In genomic region chr5:118987988-118988945, GRCh38 we compare ENCODE assay signal across 8 cellular contexts. TPM values are rescaled to one million over a fixed set of nuclear protein-coding genes. Genes with fewer than 3 reads are reported as not detected.
DNase-seq lines count a peak whose midpoint lies in the region; TF ChIP-seq lines count a peak whose summit lies in the region.

Gene DTWD2 (minus strand): TSS chr5:118988547. CDS start chr5:118988511, 36 bp downstream.

- no peaks in the 10 kb centered on the region for H3K9me3 ChIP-seq in SJSA1 (replicated peaks)
- no peaks in the 10 kb centered on the region for H3K9me3 ChIP-seq in suprapubic skin

- POLR2A ChIA-PET in GM10248 (lab: Yijun Ruan, JAX): no interaction called here

- H3K4me3 ChIP-seq in SJSA1 (peak within 1 kb of the TSS; percentile 77), suprapubic skin (peak within 1 kb of the TSS; percentile 94)

- TF ChIP-seq EP300 in suprapubic skin (IDR thresholded peaks at IDR 0.05): no peak

- DNase-seq in GM10248 (ENCODE audit: extremely low spot score): peak; percentile 93
- peak; percentile 82 for DNase-seq in HFFc6
- DNase-seq in MV-4-11 (lab: John Stamatoyannopoulos, UW): peak; percentile 86
- DNase-seq in SJSA1 (ENCODE audit: low read depth in 1 of 2, low spot score in 2 of 2): peak; percentile 94 to 99
- peak; percentile 93 for DNase-seq in activated naive CD4-positive, alpha-beta T cell treated with anti-CD3 and anti-CD28 coated beads, Interleukin-2, amount 10 ng/mL, durations not matched to agents 7 days and 5 days
- DNase-seq in germinal center (ENCODE audit: low spot score): peak; percentile 89
- peak; percentile 64 to 99 (median 94) for DNase-seq in nucleus accumbens (lab: John Stamatoyannopoulos, UW)
- peak; percentile 93 to 94 for DNase-seq in suprapubic skin (ENCODE audit: low spot score in 2 of 2)

- H3K36me3 Mint-ChIP-seq in HFFc6 (ENCODE audit: low read depth): no peaks in the 10 kb centered on the region
- peaks cover 2% of the 10 kb centered on the region for H3K36me3 Mint-ChIP-seq in activated naive CD4-positive, alpha-beta T cell treated with anti-CD3 and anti-CD28 coated beads, Interleukin-2, amount 10 ng/mL, durations not matched to agents 7 days and 5 days

- H3K27me3 ChIP-seq in SJSA1 (replicated peaks): no peaks in the 10 kb centered on the region
- no peaks in the 10 kb centered on the region for H3K27me3 ChIP-seq in suprapubic skin

- TF ChIP-seq POLR2A in suprapubic skin (IDR thresholded peaks at IDR 0.05): no peak

- H3K4me3 Mint-ChIP-seq in HFFc6: peak within 1 kb of the TSS; percentile 89
- peak within 1 kb of the TSS; percentile 70 for H3K4me3 Mint-ChIP-seq in activated naive CD4-positive, alpha-beta T cell treated with anti-CD3 and anti-CD28 coated beads, Interleukin-2, amount 10 ng/mL, durations not matched to agents 7 days and 5 days

- H3K27me3 Mint-ChIP-seq in HFFc6 (ENCODE audit: insufficient read depth): no peaks in the 10 kb centered on the region
- no peaks in the 10 kb centered on the region for H3K27me3 Mint-ChIP-seq in activated naive CD4-positive, alpha-beta T cell treated with anti-CD3 and anti-CD28 coated beads, Interleukin-2, amount 10 ng/mL, durations not matched to agents 7 days and 5 days

- H3K4me1 ChIP-seq in SJSA1 (replicated peaks) (peaks cover 20% of the 10 kb centered on the region), suprapubic skin (peaks cover 15% of the 10 kb centered on the region)

- peak within 1 kb of the TSS; percentile 62 for H3K27ac Mint-ChIP-seq in HFFc6
- H3K27ac Mint-ChIP-seq in activated naive CD4-positive, alpha-beta T cell treated with anti-CD3 and anti-CD28 coated beads, Interleukin-2, amount 10 ng/mL, durations not matched to agents 7 days and 5 days: peak within 1 kb of the TSS; percentile 76

- TF ChIP-seq CTCF in GM10248 (IDR thresholded peaks at IDR 0.05; ENCODE audit: control extremely low read depth, extremely low read depth, low read depth, missing control alignments): peak; percentile 98
- TF ChIP-seq CTCF in HFFc6 (IDR thresholded peaks at IDR 0.05): peak; percentile 97
- TF ChIP-seq CTCF in suprapubic skin (IDR thresholded peaks at IDR 0.05): peak; percentile 40 to 93

- no peaks in the 10 kb centered on the region for H3K36me3 ChIP-seq in SJSA1
- no peaks in the 10 kb centered on the region for H3K36me3 ChIP-seq in suprapubic skin

- CTCF ChIA-PET in GM10248 (lab: Yijun Ruan, JAX): interaction anchor here (0.6 to 9.4 kb wide), 106 partner anchors 8 to 1471 kb away, joined by 3 to 171 read pairs (median 4); partner anchors contain the start of genes DMXL1 and TNFAIP8
- CTCF ChIA-PET in activated naive CD4-positive, alpha-beta T cell treated with anti-CD3 and anti-CD28 coated beads, Interleukin-2, amount 10 ng/mL, durations not matched to agents 7 days and 5 days (lab: Charles Lee): interaction anchor here (0.7 to 3.7 kb wide), 38 partner anchors 8 to 578 kb away, joined by 3 to 83 read pairs (median 4); partner anchors contain the start of gene HSD17B4

- peaks cover 41% of the 10 kb centered on the region for H3K4me1 Mint-ChIP-seq in HFFc6 (ENCODE audit: low read depth)
- peaks cover 16% of the 10 kb centered on the region for H3K4me1 Mint-ChIP-seq in activated naive CD4-positive, alpha-beta T cell treated with anti-CD3 and anti-CD28 coated beads, Interleukin-2, amount 10 ng/mL, durations not matched to agents 7 days and 5 days

- no peak within 1 kb of the TSS for H3K27ac ChIP-seq in SJSA1
- H3K27ac ChIP-seq in suprapubic skin: peak within 1 kb of the TSS; percentile 97

- H3K9me3 Mint-ChIP-seq in HFFc6: peaks cover 6% of the 10 kb centered on the region; the same call in 1 of the 2 replicates
- peaks cover 7% of the 10 kb centered on the region for H3K9me3 Mint-ChIP-seq in activated naive CD4-positive, alpha-beta T cell treated with anti-CD3 and anti-CD28 coated beads, Interleukin-2, amount 10 ng/mL, durations not matched to agents 7 days and 5 days

- 2% methylated on average over 67 of the region's 79 CpGs for WGBS in suprapubic skin

RNA-seq across cellular contexts. Expression of gene DTWD2, which starts in this region (rescaled TPM):
- total RNA-seq in HFFc6 (2021; fragmentation: NEBNext Ultra II Directional; extraction: Animal tissue kit (Norgen Biotek cat#: 25700)): 1 to 10 TPM; 4.9 to 7.3 (median 5.6) TPM
- 3.1 and 5.5 TPM in 2 replicates for total RNA-seq in SJSA1 (2014; rRNA removed; shearing (Covaris generic))
- 10 to 100 TPM in 2 of 4 donors, 1 to 10 TPM in 2; 7.1 to 15.3 (median 11.2) TPM for total RNA-seq in suprapubic skin
